In genomic region chr10:36538945-36539586, GRCh38 we compare ENCODE assay signal across 13 cellular contexts.
DNase-seq lines count a peak whose midpoint lies in the region; ATAC-seq and TF ChIP-seq lines count a peak whose summit lies in the region.
"Had no signal": no experiment of that assay in that cellular context is flagged by ENCODE, and none has a peak within 500 bp of the region (broad histone marks: within the 10 kb centered on the region; RNA-seq: fewer than 3 reads in every experiment).

No MANE protein-coding gene starts in this region.

- no peaks in the 10 kb centered on the region for H3K79me2 ChIP-seq in PC-3 (ENCODE audit: low read length)

- H3K4me3 ChIP-seq in PC-3 (ENCODE audit: low read length) (no peak overlapping the region), fibroblast of pulmonary artery (replicated peaks; ENCODE audit: low read depth, low read length) (no peak overlapping the region)
- H3K4me3 ChIP-seq: dorsolateral prefrontal cortex, K562 had no signal

- peak; percentile 77 for ATAC-seq in PC-3
- ATAC-seq: K562, left colon, sciatic nerve had no signal

- H3K9me3 ChIP-seq in PC-3 (ENCODE audit: low read length), result no peaks in the 10 kb centered on the region

- H3K27me3 ChIP-seq in PC-3 (ENCODE audit: low read length), result no peaks in the 10 kb centered on the region
- H3K27me3 ChIP-seq: dorsolateral prefrontal cortex had no signal

- no peaks in the 10 kb centered on the region for H4K20me1 ChIP-seq in PC-3 (ENCODE audit: low read length)

- POLR2A ChIA-PET in PC-3 (lab: Charles Lee; ENCODE audit: unreplicated experiment), result interaction anchor here (0.6 kb wide), 3 partner anchors 35 to 903 kb away, joined by 3 to 5 read pairs (median 4); no protein-coding TSS in a partner anchor

- H3K27ac ChIP-seq in PC-3 (ENCODE audit: low read length), result peak overlapping the region; percentile 83
- H3K27ac ChIP-seq: dorsolateral prefrontal cortex had no signal

- peak overlapping the region; percentile 1 for H3K4me2 ChIP-seq in PC-3 (ENCODE audit: low read length)

- BruUV-seq in PC-3 (replicated peaks; lab: Mats Ljungman, UMichigan), result TSS peak; percentile 8

- H3K4me1 ChIP-seq in PC-3 (ENCODE audit: insufficient read depth, low read length), result peaks cover 55% of the 10 kb centered on the region

- peaks cover 10% of the 10 kb centered on the region for H3F3A ChIP-seq in PC-3 (ENCODE audit: low read length, unreplicated experiment)

- CTCF ChIA-PET in PC-3 (lab: Charles Lee), result interaction anchor here (0.6 to 2.3 kb wide), 11 partner anchors 25 to 925 kb away, joined by 3 to 26 read pairs (median 3); no protein-coding TSS in a partner anchor

- H2AFZ ChIP-seq in PC-3 (ENCODE audit: low read length), result peak overlapping the region; percentile 1

- no peaks in the 10 kb centered on the region for H3K36me3 ChIP-seq in PC-3 (ENCODE audit: low read depth, low read length)

- peak; percentile 6 to 20 for DNase-seq in SHP77 (lab: John Stamatoyannopoulos, UW)
- DNase-seq in SHP77 treated with DMSO at 0.1 percent for 48 hours (lab: John Stamatoyannopoulos, UW), result no peak
- peak; percentile 100 for DNase-seq in PC-3
- DNase-seq in fibroblast of pulmonary artery (ENCODE audit: low read depth), result peak; percentile 72
- DNase-seq in smooth muscle cell of the brain vasculature (ENCODE audit: low read depth, low spot score), result peak; percentile 13
- DNase-seq in effector CD4-positive, alpha-beta T cell, result no peak
- no peak for DNase-seq in globus pallidus (ENCODE audit: low spot score)
- no peak for DNase-seq in putamen (ENCODE audit: low spot score)
- DNase-seq: activated gamma-delta T cell, dorsolateral prefrontal cortex, left colon had no signal

- H3K9me2 ChIP-seq in PC-3 (replicated peaks; ENCODE audit: low read length), result no peaks in the 10 kb centered on the region

- intact Hi-C loops in PC-3 (cut with micrococcal nuclease), result loop anchor here (1.0 to 5.0 kb wide), 19 partner anchors 39 to 907 kb away; partner anchors contain the start of gene FZD8

- H3K9ac ChIP-seq in PC-3 (ENCODE audit: low read length), result peak overlapping the region; percentile 78

- TF ChIP-seq CTCF in PC-3 (conservative IDR thresholded peaks at IDR 0.05; ENCODE audit: low read depth, low read length), result peak; percentile 70
- no peak for TF ChIP-seq CTCF in fibroblast of pulmonary artery (IDR thresholded peaks at IDR 0.05; ENCODE audit: low read length, missing control alignments)

Comparison
In these comparisons a context has a peak if more than half of its experiments do, and no peak if none do; other contexts are left out.
1. DNase-seq: peak in SHP77 (2 of 2), PC-3 (single experiment), fibroblast of pulmonary artery (single experiment) and smooth muscle cell of the brain vasculature (single experiment); none in SHP77 treated with DMSO at 0.1 percent for 48 hours (single experiment), effector CD4-positive, alpha-beta T cell (single experiment), globus pallidus (single experiment) and putamen (single experiment).